18 cellular contexts compared by ENCODE assay signal in genomic region chr22:26485991-26486390, GRCh38. TPM values are rescaled to one million over a fixed set of nuclear protein-coding genes. Genes with fewer than 3 reads are reported as not detected.
DNase-seq lines count a peak whose midpoint lies in the region; ATAC-seq and TF ChIP-seq lines count a peak whose summit lies in the region.
"Had no signal": no experiment of that assay in that cellular context is flagged by ENCODE, and none has a peak within 500 bp of the region (broad histone marks: within the 10 kb centered on the region; RNA-seq: fewer than 3 reads in every experiment).

No MANE protein-coding gene starts in this region.

- H3K36me3 Mint-ChIP-seq in activated T-helper 1 cell treated with anti-CD3 and anti-CD28 coated beads, Interleukin-12 subunit alpha, Interleukin-12 subunit beta, Interleukin-2, Interleukin-4 antibody, amounts not matched to agents 30 ng/mL and 10 ng/mL and 1 ng/mL, durations not matched to agents 14 hours and 24 hours and 36 hours (ENCODE audit: low read depth): peaks cover 20% of the 10 kb centered on the region
- peaks cover 15% of the 10 kb centered on the region for H3K36me3 Mint-ChIP-seq in natural killer cell treated with Interleukin-12 subunit alpha and Interleukin-12 subunit beta and Interleukin-15 and Interleukin-18, amount 100 ng/mL, for 72 hours

- TF ChIP-seq POLR2A in vagina (IDR thresholded peaks at IDR 0.05): no peak

- no peak for TF ChIP-seq RAD21 in SK-N-SH (IDR thresholded peaks at IDR 0.05; ENCODE audit: low read length)

- no peak for TF ChIP-seq EP300 in SK-N-SH (IDR thresholded peaks at IDR 0.05; ENCODE audit: borderline replicate concordance in 1 of 2, low read depth in 1 of 2, low read length in 1 of 2)

- H3K27ac ChIP-seq in SK-N-SH (ENCODE audit: low read depth in 2 of 2, low read length in 1 of 2) (no peak overlapping the region), DOHH2 (ENCODE audit: low read depth, low read length) (peak overlapping the region; percentile 98), vagina (no peak overlapping the region)
- H3K27ac ChIP-seq: 22Rv1 had no signal

- no peak for DNase-seq in SK-N-SH
- DNase-seq in activated T-helper 1 cell treated with anti-CD3 and anti-CD28 coated beads, Interleukin-12 subunit alpha, Interleukin-12 subunit beta, Interleukin-2, Interleukin-4 antibody, amounts not matched to agents 30 ng/mL and 10 ng/mL and 1 ng/mL, durations not matched to agents 14 hours and 24 hours and 36 hours (ENCODE audit: low spot score): no peak
- no peak for DNase-seq in natural killer cell treated with Interleukin-12 subunit alpha and Interleukin-12 subunit beta and Interleukin-15 and Interleukin-18, amount 100 ng/mL, for 72 hours (ENCODE audit: low spot score)
- no peak for DNase-seq in vagina (ENCODE audit: extremely low spot score in 2 of 2)
- DNase-seq in GM13976 (ENCODE audit: low spot score): no peak
- no peak for DNase-seq in OCI-M2 (lab: John Stamatoyannopoulos, UW; ENCODE audit: unreplicated experiment)
- DNase-seq: KBM-7, kidney glomerular epithelial cell, NCI-H187, NCI-H446 treated with DMSO at 0.1 percent for 48 hours, substantia nigra had no signal

- 96% methylated on average over 3 of the region's 3 CpGs for WGBS in SK-N-SH (ENCODE audit: low lambda C conversion rate)

- in situ Hi-C loops in GM13976 (cut with MboI; ENCODE audit: low sequenced_read_pairs, unreplicated experiment): no loop called here

- H2AFZ ChIP-seq in SK-N-SH (ENCODE audit: low read depth): no peak overlapping the region

- intact Hi-C loops in activated T-helper 1 cell treated with anti-CD3 and anti-CD28 coated beads, Interleukin-12 subunit alpha, Interleukin-12 subunit beta, Interleukin-2, Interleukin-4 antibody, amounts not matched to agents 30 ng/mL and 10 ng/mL and 1 ng/mL, durations not matched to agents 14 hours and 24 hours and 36 hours (cut with micrococcal nuclease): no loop called here
- intact Hi-C loops in vagina (cut with DNase I): no loop called here

- H3K4me3 ChIP-seq in SK-N-SH (ENCODE audit: low read depth in 2 of 2, low read length in 1 of 2) (no peak overlapping the region), DOHH2 (ENCODE audit: low read length) (peak overlapping the region; percentile 97), vagina (no peak overlapping the region)
- H3K4me3 ChIP-seq: esophagus muscularis mucosa, GM12878 had no signal

- H3K79me2 ChIP-seq in SK-N-SH (ENCODE audit: insufficient read depth) (peaks cover 58% of the 10 kb centered on the region), DOHH2 (ENCODE audit: control insufficient read depth, low read length) (peaks cover 93% of the 10 kb centered on the region)

- H3K27ac Mint-ChIP-seq in activated T-helper 1 cell treated with anti-CD3 and anti-CD28 coated beads, Interleukin-12 subunit alpha, Interleukin-12 subunit beta, Interleukin-2, Interleukin-4 antibody, amounts not matched to agents 30 ng/mL and 10 ng/mL and 1 ng/mL, durations not matched to agents 14 hours and 24 hours and 36 hours: peak overlapping the region; percentile 15
- H3K27ac Mint-ChIP-seq in natural killer cell treated with Interleukin-12 subunit alpha and Interleukin-12 subunit beta and Interleukin-15 and Interleukin-18, amount 100 ng/mL, for 72 hours: peak overlapping the region; percentile 84 to 95
- H3K27ac Mint-ChIP-seq: WTC11 had no signal

- no peaks in the 10 kb centered on the region for H3K9me2 ChIP-seq in SK-N-SH
- no peaks in the 10 kb centered on the region for H3K9me2 ChIP-seq in DOHH2 (replicated peaks; ENCODE audit: control insufficient read depth, low read length)

- H3K4me1 ChIP-seq in SK-N-SH (ENCODE audit: control insufficient read depth in 1 of 2, insufficient read depth in 2 of 2, low read depth in 1 of 2, low read length in 1 of 2) (peaks cover 4 to 23% of the 10 kb centered on the region in 2 experiments; a peak in 3 of 4 replicates), DOHH2 (ENCODE audit: control insufficient read depth, low read length) (peaks cover 81% of the 10 kb centered on the region), vagina (peaks cover 44% of the 10 kb centered on the region)

- peaks cover 48% of the 10 kb centered on the region for H3K4me1 Mint-ChIP-seq in activated T-helper 1 cell treated with anti-CD3 and anti-CD28 coated beads, Interleukin-12 subunit alpha, Interleukin-12 subunit beta, Interleukin-2, Interleukin-4 antibody, amounts not matched to agents 30 ng/mL and 10 ng/mL and 1 ng/mL, durations not matched to agents 14 hours and 24 hours and 36 hours (ENCODE audit: low read depth)
- peaks cover 38 to 40% of the 10 kb centered on the region in 2 donors for H3K4me1 Mint-ChIP-seq in natural killer cell treated with Interleukin-12 subunit alpha and Interleukin-12 subunit beta and Interleukin-15 and Interleukin-18, amount 100 ng/mL, for 72 hours (ENCODE audit: low read depth in 2 of 2)

- no peaks in the 10 kb centered on the region for H3K27me3 ChIP-seq in SK-N-SH (ENCODE audit: insufficient read depth)
- H3K27me3 ChIP-seq in DOHH2 (ENCODE audit: control insufficient read depth, low read length): no peaks in the 10 kb centered on the region
- H3K27me3 ChIP-seq in vagina: no peaks in the 10 kb centered on the region
- H3K27me3 ChIP-seq: esophagus muscularis mucosa had no signal

- no peak overlapping the region for H3K9ac ChIP-seq in SK-N-SH

- TF ChIP-seq CTCF in SK-N-SH (IDR thresholded peaks at IDR 0.05) (no peak), DOHH2 (IDR thresholded peaks at IDR 0.05; ENCODE audit: low read depth, low read length, poor library complexity, severe bottlenecking) (no peak), vagina (IDR thresholded peaks at IDR 0.05) (no peak), GM13976 (IDR thresholded peaks at IDR 0.05; ENCODE audit: borderline replicate concordance, control extremely low read depth, extremely low read depth, insufficient read depth, missing control alignments) (no peak)

- H3K4me3 Mint-ChIP-seq in activated T-helper 1 cell treated with anti-CD3 and anti-CD28 coated beads, Interleukin-12 subunit alpha, Interleukin-12 subunit beta, Interleukin-2, Interleukin-4 antibody, amounts not matched to agents 30 ng/mL and 10 ng/mL and 1 ng/mL, durations not matched to agents 14 hours and 24 hours and 36 hours: peak overlapping the region; percentile 51
- H3K4me3 Mint-ChIP-seq in natural killer cell treated with Interleukin-12 subunit alpha and Interleukin-12 subunit beta and Interleukin-15 and Interleukin-18, amount 100 ng/mL, for 72 hours: peak overlapping the region; percentile 64
- H3K4me3 Mint-ChIP-seq: CD14-positive monocyte had no signal

- H3K4me2 ChIP-seq in SK-N-SH: peak overlapping the region; percentile 28; the same call in 1 of the 2 replicates
- peak overlapping the region; percentile 98 for H3K4me2 ChIP-seq in DOHH2 (ENCODE audit: low read length)

- no peak for ATAC-seq in SK-N-SH treated with all-trans-retinoic acid at 6 μM for 48 hours
- ATAC-seq in natural killer cell treated with Interleukin-12 subunit alpha and Interleukin-12 subunit beta and Interleukin-15 and Interleukin-18, amount 100 ng/mL, for 72 hours: no peak
- ATAC-seq: GM12878, WTC11 had no signal

- CTCF ChIA-PET in SK-N-SH (lab: Yijun Ruan, JAX): no interaction called here

- H3K36me3 ChIP-seq in SK-N-SH (replicated peaks in 1 of 2; ENCODE audit: control insufficient read depth in 1 of 2, insufficient read depth in 2 of 2, low read length in 1 of 2) (peaks cover 8 to 32% of the 10 kb centered on the region in 2 experiments), DOHH2 (ENCODE audit: control insufficient read depth, low read length) (peaks cover 75% of the 10 kb centered on the region), vagina (peaks cover 0 to 36% of the 10 kb centered on the region in 2 donors)

- H3K27me3 Mint-ChIP-seq in activated T-helper 1 cell treated with anti-CD3 and anti-CD28 coated beads, Interleukin-12 subunit alpha, Interleukin-12 subunit beta, Interleukin-2, Interleukin-4 antibody, amounts not matched to agents 30 ng/mL and 10 ng/mL and 1 ng/mL, durations not matched to agents 14 hours and 24 hours and 36 hours (ENCODE audit: insufficient read depth): no peaks in the 10 kb centered on the region
- no peaks in the 10 kb centered on the region for H3K27me3 Mint-ChIP-seq in natural killer cell treated with Interleukin-12 subunit alpha and Interleukin-12 subunit beta and Interleukin-15 and Interleukin-18, amount 100 ng/mL, for 72 hours

- no peaks in the 10 kb centered on the region for H3K9me3 Mint-ChIP-seq in activated T-helper 1 cell treated with anti-CD3 and anti-CD28 coated beads, Interleukin-12 subunit alpha, Interleukin-12 subunit beta, Interleukin-2, Interleukin-4 antibody, amounts not matched to agents 30 ng/mL and 10 ng/mL and 1 ng/mL, durations not matched to agents 14 hours and 24 hours and 36 hours
- H3K9me3 Mint-ChIP-seq in natural killer cell treated with Interleukin-12 subunit alpha and Interleukin-12 subunit beta and Interleukin-15 and Interleukin-18, amount 100 ng/mL, for 72 hours: no peaks in the 10 kb centered on the region
- H3K9me3 Mint-ChIP-seq: CD14-positive monocyte, WTC11 had no signal

- H4K20me1 ChIP-seq in SK-N-SH (ENCODE audit: insufficient read depth) (no peaks in the 10 kb centered on the region), DOHH2 (ENCODE audit: control insufficient read depth, insufficient read depth, low read depth, low read length) (no peaks in the 10 kb centered on the region)

- POLR2A ChIA-PET in SK-N-SH (lab: Yijun Ruan, JAX): no interaction called here

- H3K9me3 ChIP-seq in SK-N-SH (no peaks in the 10 kb centered on the region), DOHH2 (ENCODE audit: control insufficient read depth, insufficient read depth, low read length) (no peaks in the 10 kb centered on the region), vagina (no peaks in the 10 kb centered on the region)
- H3K9me3 ChIP-seq: esophagus muscularis mucosa had no signal

- H3F3A ChIP-seq in SK-N-SH (replicated peaks; ENCODE audit: insufficient read depth): peaks cover 3% of the 10 kb centered on the region
- H3F3A ChIP-seq in DOHH2 (ENCODE audit: control insufficient read depth, insufficient read depth): peaks cover 34% of the 10 kb centered on the region

RNA-seq across cellular contexts. Expression of gene SRRD, which starts 2.3 kb away (rescaled TPM):
- 12.9 and 18.0 TPM in 2 replicates for polyA plus RNA-seq in SK-N-SH (2012; rRNA removed)
- polyA plus RNA-seq in SK-N-SH (2012; cell fraction: cytosol; rRNA removed): 20.8 and 25.6 TPM in 2 replicates
- polyA plus RNA-seq in SK-N-SH (2012; cell fraction: nucleus; rRNA removed): 7.2 and 8.4 TPM in 2 replicates
- total RNA-seq in activated T-helper 1 cell treated with anti-CD3 and anti-CD28 coated beads, Interleukin-12 subunit alpha, Interleukin-12 subunit beta, Interleukin-2, Interleukin-4 antibody, amounts not matched to agents 30 ng/mL and 10 ng/mL and 1 ng/mL, durations not matched to agents 14 hours and 24 hours and 36 hours: 29.2 and 34.8 TPM in 2 replicates
- total RNA-seq in natural killer cell treated with Interleukin-12 subunit alpha and Interleukin-12 subunit beta and Interleukin-15 and Interleukin-18, amount 100 ng/mL, for 72 hours: 10 to 100 TPM; 28.6 to 31.8 TPM
- total RNA-seq in vagina: 11.0 TPM

RNA-seq across cellular contexts. Expression of gene HPS4, which starts 2.4 kb away (rescaled TPM):
- 22.5 and 28.3 TPM in 2 replicates for polyA plus RNA-seq in SK-N-SH (2012; rRNA removed)
- polyA plus RNA-seq in SK-N-SH (2012; cell fraction: cytosol; rRNA removed): 17.2 and 18.4 TPM in 2 replicates
- polyA plus RNA-seq in SK-N-SH (2012; cell fraction: nucleus; rRNA removed): 76.6 and 90.5 TPM in 2 replicates
- 43.8 and 44.5 TPM in 2 replicates for total RNA-seq in activated T-helper 1 cell treated with anti-CD3 and anti-CD28 coated beads, Interleukin-12 subunit alpha, Interleukin-12 subunit beta, Interleukin-2, Interleukin-4 antibody, amounts not matched to agents 30 ng/mL and 10 ng/mL and 1 ng/mL, durations not matched to agents 14 hours and 24 hours and 36 hours
- total RNA-seq in natural killer cell treated with Interleukin-12 subunit alpha and Interleukin-12 subunit beta and Interleukin-15 and Interleukin-18, amount 100 ng/mL, for 72 hours: 10 to 100 TPM; 31.0 to 40.1 TPM
- 36.1 TPM for total RNA-seq in vagina

RNA-seq across cellular contexts. Expression of gene TFIP11, which starts 26.3 kb away (rescaled TPM):
- polyA plus RNA-seq in SK-N-SH (2012; rRNA removed): 32.8 and 37.5 TPM in 2 replicates
- 20.4 and 24.9 TPM in 2 replicates for polyA plus RNA-seq in SK-N-SH (2012; cell fraction: cytosol; rRNA removed)
- polyA plus RNA-seq in SK-N-SH (2012; cell fraction: nucleus; rRNA removed): 64.2 and 79.7 TPM in 2 replicates
- 57.2 and 58.1 TPM in 2 replicates for total RNA-seq in activated T-helper 1 cell treated with anti-CD3 and anti-CD28 coated beads, Interleukin-12 subunit alpha, Interleukin-12 subunit beta, Interleukin-2, Interleukin-4 antibody, amounts not matched to agents 30 ng/mL and 10 ng/mL and 1 ng/mL, durations not matched to agents 14 hours and 24 hours and 36 hours
- 10 to 100 TPM; 56.5 to 57.7 TPM for total RNA-seq in natural killer cell treated with Interleukin-12 subunit alpha and Interleukin-12 subunit beta and Interleukin-15 and Interleukin-18, amount 100 ng/mL, for 72 hours
- total RNA-seq in vagina: 23.1 TPM

RNA-seq across cellular contexts. Expression of gene ASPHD2, which starts 56.9 kb away (rescaled TPM):
- 2.1 and 2.2 TPM in 2 replicates for polyA plus RNA-seq in SK-N-SH (2012; rRNA removed)
- polyA plus RNA-seq in SK-N-SH (2012; cell fraction: cytosol; rRNA removed): 1.6 and 2.1 TPM in 2 replicates
- polyA plus RNA-seq in SK-N-SH (2012; cell fraction: nucleus; rRNA removed): 1.1 and 1.3 TPM in 2 replicates
- total RNA-seq in activated T-helper 1 cell treated with anti-CD3 and anti-CD28 coated beads, Interleukin-12 subunit alpha, Interleukin-12 subunit beta, Interleukin-2, Interleukin-4 antibody, amounts not matched to agents 30 ng/mL and 10 ng/mL and 1 ng/mL, durations not matched to agents 14 hours and 24 hours and 36 hours: 23.4 and 23.5 TPM in 2 replicates
- 10 to 100 TPM in 1 of 2 donors, 1 to 10 TPM in 1; 8.5 to 13.6 TPM for total RNA-seq in natural killer cell treated with Interleukin-12 subunit alpha and Interleukin-12 subunit beta and Interleukin-15 and Interleukin-18, amount 100 ng/mL, for 72 hours
- total RNA-seq in vagina: 2.2 TPM
